ENCODE assay signal across 1 cellular context in the genomic region with DNA sequence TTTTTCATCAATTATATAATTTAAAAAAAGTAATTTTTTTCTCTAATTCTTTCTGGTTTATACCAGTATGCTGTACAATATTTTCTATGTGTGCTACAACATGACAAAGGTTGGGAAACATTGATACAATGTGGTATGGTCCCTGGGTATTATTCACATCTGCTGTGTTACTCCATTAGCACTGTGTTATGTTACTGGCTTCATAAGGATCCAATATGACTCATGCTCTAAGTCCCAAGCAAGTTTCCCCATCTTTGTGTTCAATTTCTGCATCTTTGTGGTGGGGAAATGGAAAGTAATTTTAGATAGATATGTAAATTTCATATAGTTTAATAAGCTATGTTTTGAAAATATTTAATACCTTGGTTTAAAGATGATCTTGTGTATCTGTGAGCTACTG.
TF ChIP-seq lines count a peak whose summit lies in the region.

No MANE protein-coding gene starts in this region.

TF ChIP-seq in GM12878, 131 proteins besides CTCF, POLR2A, EP300 and RAD21:
- TF ChIP-seq RELA (IDR thresholded peaks at IDR 0.05; ENCODE audit: borderline replicate concordance, partially characterized antibody): no peak
- TF ChIP-seq NKRF (conservative IDR thresholded peaks at IDR 0.05): no peak
- TF ChIP-seq NFXL1 (IDR thresholded peaks at IDR 0.05; ENCODE audit: borderline replicate concordance): no peak
- TF ChIP-seq MLLT1 (IDR thresholded peaks at IDR 0.05): no peak
- TF ChIP-seq BHLHE40 (IDR thresholded peaks at IDR 0.05; ENCODE audit: borderline replicate concordance in 1 of 2, low read depth in 2 of 2, low read length in 1 of 2): no peak
- TF ChIP-seq, protein P1, sequence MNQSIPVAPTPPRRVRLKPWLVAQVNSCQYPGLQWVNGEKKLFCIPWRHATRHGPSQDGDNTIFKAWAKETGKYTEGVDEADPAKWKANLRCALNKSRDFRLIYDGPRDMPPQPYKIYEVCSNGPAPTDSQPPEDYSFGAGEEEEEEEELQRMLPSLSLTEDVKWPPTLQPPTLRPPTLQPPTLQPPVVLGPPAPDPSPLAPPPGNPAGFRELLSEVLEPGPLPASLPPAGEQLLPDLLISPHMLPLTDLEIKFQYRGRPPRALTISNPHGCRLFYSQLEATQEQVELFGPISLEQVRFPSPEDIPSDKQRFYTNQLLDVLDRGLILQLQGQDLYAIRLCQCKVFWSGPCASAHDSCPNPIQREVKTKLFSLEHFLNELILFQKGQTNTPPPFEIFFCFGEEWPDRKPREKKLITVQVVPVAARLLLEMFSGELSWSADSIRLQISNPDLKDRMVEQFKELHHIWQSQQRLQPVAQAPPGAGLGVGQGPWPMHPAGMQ (IDR thresholded peaks at IDR 0.05; ENCODE audit: borderline replicate concordance): no peak
- TF ChIP-seq YBX1 (IDR thresholded peaks at IDR 0.05): no peak
- TF ChIP-seq, protein P2, sequence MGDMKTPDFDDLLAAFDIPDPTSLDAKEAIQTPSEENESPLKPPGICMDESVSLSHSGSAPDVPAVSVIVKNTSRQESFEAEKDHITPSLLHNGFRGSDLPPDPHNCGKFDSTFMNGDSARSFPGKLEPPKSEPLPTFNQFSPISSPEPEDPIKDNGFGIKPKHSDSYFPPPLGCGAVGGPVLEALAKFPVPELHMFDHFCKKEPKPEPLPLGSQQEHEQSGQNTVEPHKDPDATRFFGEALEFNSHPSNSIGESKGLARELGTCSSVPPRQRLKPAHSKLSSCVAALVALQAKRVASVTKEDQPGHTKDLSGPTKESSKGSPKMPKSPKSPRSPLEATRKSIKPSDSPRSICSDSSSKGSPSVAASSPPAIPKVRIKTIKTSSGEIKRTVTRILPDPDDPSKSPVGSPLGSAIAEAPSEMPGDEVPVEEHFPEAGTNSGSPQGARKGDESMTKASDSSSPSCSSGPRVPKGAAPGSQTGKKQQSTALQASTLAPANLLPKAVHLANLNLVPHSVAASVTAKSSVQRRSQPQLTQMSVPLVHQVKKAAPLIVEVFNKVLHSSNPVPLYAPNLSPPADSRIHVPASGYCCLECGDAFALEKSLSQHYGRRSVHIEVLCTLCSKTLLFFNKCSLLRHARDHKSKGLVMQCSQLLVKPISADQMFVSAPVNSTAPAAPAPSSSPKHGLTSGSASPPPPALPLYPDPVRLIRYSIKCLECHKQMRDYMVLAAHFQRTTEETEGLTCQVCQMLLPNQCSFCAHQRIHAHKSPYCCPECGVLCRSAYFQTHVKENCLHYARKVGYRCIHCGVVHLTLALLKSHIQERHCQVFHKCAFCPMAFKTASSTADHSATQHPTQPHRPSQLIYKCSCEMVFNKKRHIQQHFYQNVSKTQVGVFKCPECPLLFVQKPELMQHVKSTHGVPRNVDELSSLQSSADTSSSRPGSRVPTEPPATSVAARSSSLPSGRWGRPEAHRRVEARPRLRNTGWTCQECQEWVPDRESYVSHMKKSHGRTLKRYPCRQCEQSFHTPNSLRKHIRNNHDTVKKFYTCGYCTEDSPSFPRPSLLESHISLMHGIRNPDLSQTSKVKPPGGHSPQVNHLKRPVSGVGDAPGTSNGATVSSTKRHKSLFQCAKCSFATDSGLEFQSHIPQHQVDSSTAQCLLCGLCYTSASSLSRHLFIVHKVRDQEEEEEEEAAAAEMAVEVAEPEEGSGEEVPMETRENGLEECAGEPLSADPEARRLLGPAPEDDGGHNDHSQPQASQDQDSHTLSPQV (IDR thresholded peaks at IDR 0.05): no peak
- TF ChIP-seq SP1 (IDR thresholded peaks at IDR 0.05; ENCODE audit: low read depth, low read length): no peak
- no peak for TF ChIP-seq IRF3 (IDR thresholded peaks at IDR 0.05)
- TF ChIP-seq PAX8 (IDR thresholded peaks at IDR 0.05): no peak
- no peak for TF ChIP-seq POLR2AphosphoS2 (IDR thresholded peaks at IDR 0.05; ENCODE audit: low read depth, low read length)
- no peak for TF ChIP-seq SUZ12 (IDR thresholded peaks at IDR 0.05; ENCODE audit: unreplicated experiment)
- TF ChIP-seq PAX5 (IDR thresholded peaks at IDR 0.05; ENCODE audit: borderline replicate concordance, low read depth, low read length): no peak
